Comparison of ENCODE assay signal across 1 cellular context in the genomic region with DNA sequence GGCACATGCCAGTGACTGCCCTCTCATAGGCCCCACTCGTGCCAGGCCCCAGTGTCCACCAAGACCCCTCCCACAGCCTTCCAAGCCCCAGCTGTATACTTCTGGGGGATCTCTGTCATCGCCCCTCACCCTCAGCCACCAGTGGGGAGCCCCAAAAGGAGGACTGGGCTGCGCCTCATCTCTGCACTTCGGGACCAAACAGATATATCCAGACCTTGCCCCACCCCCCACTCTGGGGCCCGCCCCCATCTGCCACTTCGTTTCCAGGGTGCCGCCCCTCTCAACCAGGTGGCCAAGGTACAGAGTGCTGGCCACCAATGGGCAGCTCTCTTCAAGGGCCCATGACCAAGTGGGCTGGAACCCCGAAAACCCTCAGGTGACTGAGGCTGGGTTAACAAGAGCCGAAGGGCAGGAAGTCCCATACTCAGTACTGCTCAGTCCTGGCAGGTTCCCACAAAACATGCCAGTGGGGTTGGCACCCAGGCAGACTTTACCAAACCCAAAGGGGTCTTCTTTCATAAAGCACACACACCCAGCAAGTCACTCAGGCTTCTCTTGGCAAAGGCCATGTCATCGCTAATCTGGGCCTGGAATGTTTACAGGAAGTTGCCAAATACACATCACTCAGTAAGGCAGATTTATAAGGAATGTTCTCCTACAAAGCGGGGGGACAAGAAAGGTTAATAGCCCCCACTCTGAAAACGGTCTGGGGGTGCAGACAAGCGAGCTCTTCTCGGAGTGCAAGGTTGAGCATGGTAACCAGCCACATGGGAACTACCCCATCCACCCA.
TF ChIP-seq lines count a peak whose summit lies in the region.

No MANE protein-coding gene starts in this region.

TF ChIP-seq in GM12878, 131 proteins besides CTCF, POLR2A, EP300 and RAD21:
- TF ChIP-seq RELA (IDR thresholded peaks at IDR 0.05; ENCODE audit: borderline replicate concordance, partially characterized antibody): no peak
- no peak for TF ChIP-seq SIX5 (IDR thresholded peaks at IDR 0.05; ENCODE audit: low read depth, low read length, severe bottlenecking)
- TF ChIP-seq SMAD5 (IDR thresholded peaks at IDR 0.05; ENCODE audit: low read depth): no peak
- no peak for TF ChIP-seq EGR1 (IDR thresholded peaks at IDR 0.05; ENCODE audit: borderline replicate concordance in 1 of 2, low read depth in 2 of 2, low read length in 2 of 2)
- no peak for TF ChIP-seq SRF (IDR thresholded peaks at IDR 0.05; ENCODE audit: low read depth in 2 of 2, low read length in 2 of 2)
- TF ChIP-seq SP1 (IDR thresholded peaks at IDR 0.05; ENCODE audit: low read depth, low read length): no peak
- TF ChIP-seq, protein P1, sequence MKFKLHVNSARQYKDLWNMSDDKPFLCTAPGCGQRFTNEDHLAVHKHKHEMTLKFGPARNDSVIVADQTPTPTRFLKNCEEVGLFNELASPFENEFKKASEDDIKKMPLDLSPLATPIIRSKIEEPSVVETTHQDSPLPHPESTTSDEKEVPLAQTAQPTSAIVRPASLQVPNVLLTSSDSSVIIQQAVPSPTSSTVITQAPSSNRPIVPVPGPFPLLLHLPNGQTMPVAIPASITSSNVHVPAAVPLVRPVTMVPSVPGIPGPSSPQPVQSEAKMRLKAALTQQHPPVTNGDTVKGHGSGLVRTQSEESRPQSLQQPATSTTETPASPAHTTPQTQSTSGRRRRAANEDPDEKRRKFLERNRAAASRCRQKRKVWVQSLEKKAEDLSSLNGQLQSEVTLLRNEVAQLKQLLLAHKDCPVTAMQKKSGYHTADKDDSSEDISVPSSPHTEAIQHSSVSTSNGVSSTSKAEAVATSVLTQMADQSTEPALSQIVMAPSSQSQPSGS (IDR thresholded peaks at IDR 0.05; ENCODE audit: low read length): no peak
- TF ChIP-seq, protein P2, sequence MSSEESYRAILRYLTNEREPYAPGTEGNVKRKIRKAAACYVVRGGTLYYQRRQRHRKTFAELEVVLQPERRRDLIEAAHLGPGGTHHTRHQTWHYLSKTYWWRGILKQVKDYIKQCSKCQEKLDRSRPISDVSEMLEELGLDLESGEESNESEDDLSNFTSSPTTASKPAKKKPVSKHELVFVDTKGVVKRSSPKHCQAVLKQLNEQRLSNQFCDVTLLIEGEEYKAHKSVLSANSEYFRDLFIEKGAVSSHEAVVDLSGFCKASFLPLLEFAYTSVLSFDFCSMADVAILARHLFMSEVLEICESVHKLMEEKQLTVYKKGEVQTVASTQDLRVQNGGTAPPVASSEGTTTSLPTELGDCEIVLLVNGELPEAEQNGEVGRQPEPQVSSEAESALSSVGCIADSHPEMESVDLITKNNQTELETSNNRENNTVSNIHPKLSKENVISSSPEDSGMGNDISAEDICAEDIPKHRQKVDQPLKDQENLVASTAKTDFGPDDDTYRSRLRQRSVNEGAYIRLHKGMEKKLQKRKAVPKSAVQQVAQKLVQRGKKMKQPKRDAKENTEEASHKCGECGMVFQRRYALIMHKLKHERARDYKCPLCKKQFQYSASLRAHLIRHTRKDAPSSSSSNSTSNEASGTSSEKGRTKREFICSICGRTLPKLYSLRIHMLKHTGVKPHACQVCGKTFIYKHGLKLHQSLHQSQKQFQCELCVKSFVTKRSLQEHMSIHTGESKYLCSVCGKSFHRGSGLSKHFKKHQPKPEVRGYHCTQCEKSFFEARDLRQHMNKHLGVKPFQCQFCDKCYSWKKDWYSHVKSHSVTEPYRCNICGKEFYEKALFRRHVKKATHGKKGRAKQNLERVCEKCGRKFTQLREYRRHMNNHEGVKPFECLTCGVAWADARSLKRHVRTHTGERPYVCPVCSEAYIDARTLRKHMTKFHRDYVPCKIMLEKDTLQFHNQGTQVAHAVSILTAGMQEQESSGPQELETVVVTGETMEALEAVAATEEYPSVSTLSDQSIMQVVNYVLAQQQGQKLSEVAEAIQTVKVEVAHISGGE (CRISPR knock-in tag; IDR thresholded peaks at IDR 0.05): no peak
- no peak for TF ChIP-seq BMI1 (IDR thresholded peaks at IDR 0.05; ENCODE audit: borderline replicate concordance)
